Comparison of ENCODE assay signal across 2 cellular contexts in genomic region chr6:12029979-12030737, GRCh38.
TF ChIP-seq lines count a peak whose summit lies in the region.

No MANE protein-coding gene starts in this region.

TF ChIP-seq in HEK293, 187 proteins besides CTCF, POLR2A, EP300 and RAD21:
- 0 out of 2 replicates have a peak, but pooled peaks have one; percentile 47 for TF ChIP-seq ZNF558 (tag by site-specific recombination; IDR thresholded peaks at IDR 0.05)
- TF ChIP-seq SETDB1 (IDR thresholded peaks at IDR 0.05; ENCODE audit: insufficient read length, low read length) = peak; percentile 88
- no peak for TF ChIP-seq ZNF660 (tag by site-specific recombination; IDR thresholded peaks at IDR 0.05)

TF ChIP-seq in GM12878, 131 proteins besides CTCF, POLR2A, EP300 and RAD21 (continued from another document):
- 0 out of 2 replicates have a peak, but pooled peaks have one; percentile 16 for TF ChIP-seq CBX5 (IDR thresholded peaks at IDR 0.05; ENCODE audit: low read depth)
